In genomic region chr2:188517549-188518255, GRCh38 we compare ENCODE assay signal across 25 cellular contexts.
DNase-seq lines count a peak whose midpoint lies in the region; ATAC-seq and TF ChIP-seq lines count a peak whose summit lies in the region.
"Had no signal": no experiment of that assay in that cellular context is flagged by ENCODE, and none has a peak within 500 bp of the region (broad histone marks: within the 10 kb centered on the region; RNA-seq: fewer than 3 reads in every experiment).

No MANE protein-coding gene starts in this region.

- H3K9me3 ChIP-seq in WERI-Rb-1 (ENCODE audit: severe bottlenecking): no peaks in the 10 kb centered on the region
- no peaks in the 10 kb centered on the region for H3K9me3 ChIP-seq in mesenchymal stem cell (ENCODE audit: control insufficient read depth, low read length)
- H3K9me3 ChIP-seq in sigmoid colon: no peaks in the 10 kb centered on the region
- H3K9me3 ChIP-seq in PC-9 (ENCODE audit: insufficient read depth, low read depth): no peaks in the 10 kb centered on the region
- H3K9me3 ChIP-seq: heart left ventricle, neutrophil, upper lobe of right lung had no signal

- no peak overlapping the region for H3K14ac ChIP-seq in mesenchymal stem cell (ENCODE audit: low read length in 2 of 2)

- intact Hi-C loops in sigmoid colon (cut with DNase I): loop anchor here (10.0 kb wide), 2 partner anchors 933 to 1653 kb away; no protein-coding TSS in a partner anchor
- intact Hi-C loops in PC-9 (cut with micrococcal nuclease; ENCODE audit: unreplicated experiment): no loop called here

- H3K36me3 Mint-ChIP-seq in GM23338 (ENCODE audit: low read depth): peaks cover 15% of the 10 kb centered on the region; the same call in 2 of the 3 replicates
- no peaks in the 10 kb centered on the region for H3K36me3 Mint-ChIP-seq in activated naive CD8-positive, alpha-beta T cell treated with anti-CD3 and anti-CD28 coated beads, Interleukin-2, amount 50 U/mL, for 24 hours (ENCODE audit: low read depth)

- H3K79me2 ChIP-seq in GM23338 (replicated peaks; ENCODE audit: insufficient read depth) (peaks cover 49% of the 10 kb centered on the region), PC-9 (ENCODE audit: low read depth) (no peaks in the 10 kb centered on the region)

- H3K4ac ChIP-seq in mesenchymal stem cell (ENCODE audit: low read depth in 1 of 2, low read length in 2 of 2): no peak overlapping the region

- DNase-seq in GM23338 (ENCODE audit: low spot score) (no peak), WERI-Rb-1 (peak; percentile 17), mesenchymal stem cell (peak; percentile 83), sigmoid colon (no peak), PC-9 (no peak)
- no peak for DNase-seq in activated naive CD8-positive, alpha-beta T cell treated with anti-CD3 and anti-CD28 coated beads, Interleukin-2, amount 50 U/mL, for 24 hours
- DNase-seq: activated B cell treated with CpG ODN at 0.5 μM for 24 hours; activated CD8-positive, alpha-beta T cell treated with anti-CD3 and anti-CD28 coated beads, Interleukin-2, amount 10 ng/mL, durations not matched to agents 7 days and 5 days; activated gamma-delta T cell; Calu3; caudate nucleus; heart left ventricle; KBM-7; NCI-H1436 treated with DMSO at 0.1 percent for 48 hours; NCI-H524; stimulated activated CD4-positive, alpha-beta T cell treated with anti-CD3 and anti-CD28 coated beads, Interleukin-12 subunit alpha, Interleukin-12 subunit beta, amount 100 ng/mL, for 4 hours; stimulated activated naive CD8-positive, alpha-beta T cell treated with anti-CD3 and anti-CD28 coated beads, Interleukin-15, amount 100 ng/mL, for 72 hours; upper lobe of right lung had no signal

- no peak overlapping the region for H3K4me3 ChIP-seq in GM23338
- H3K4me3 ChIP-seq in WERI-Rb-1 (ENCODE audit: low read depth, low read length): peak overlapping the region; percentile 14; the same call in 1 of the 2 replicates
- H3K4me3 ChIP-seq in mesenchymal stem cell (ENCODE audit: insufficient read depth in 1 of 2, low read depth in 1 of 2, low read length in 2 of 2): no peak overlapping the region
- H3K4me3 ChIP-seq in sigmoid colon: no peak overlapping the region
- no peak overlapping the region for H3K4me3 ChIP-seq in PC-9
- H3K4me3 ChIP-seq: heart left ventricle, upper lobe of right lung had no signal

- H3K4me1 Mint-ChIP-seq in GM23338: peaks cover 31% of the 10 kb centered on the region
- no peaks in the 10 kb centered on the region for H3K4me1 Mint-ChIP-seq in activated naive CD8-positive, alpha-beta T cell treated with anti-CD3 and anti-CD28 coated beads, Interleukin-2, amount 50 U/mL, for 24 hours
- H3K4me1 Mint-ChIP-seq: activated B cell treated with CpG ODN at 0.5 μM for 24 hours; stimulated activated naive CD8-positive, alpha-beta T cell treated with anti-CD3 and anti-CD28 coated beads, Interleukin-15, amount 100 ng/mL, for 72 hours had no signal

- H3K4me2 ChIP-seq in GM23338 (no peak overlapping the region), mesenchymal stem cell (ENCODE audit: low read length, poor library complexity, severe bottlenecking) (no peak overlapping the region), PC-9 (no peak overlapping the region)

- ATAC-seq in GM23338 (no peak), GM19324 (IDR thresholded peaks at IDR 0.05; ENCODE audit: low FRiP score, unreplicated experiment) (no peak)
- no peak for ATAC-seq in activated naive CD8-positive, alpha-beta T cell treated with anti-CD3 and anti-CD28 coated beads, Interleukin-2, amount 50 U/mL, for 24 hours
- ATAC-seq in activated CD4-positive, CD25-positive, alpha-beta regulatory T cell treated with anti-CD3 and anti-CD28 coated beads, Interleukin-2, amount 50 U/mL, for 24 hours: no peak
- ATAC-seq: activated CD8-positive, alpha-beta T cell treated with anti-CD3 and anti-CD28 coated beads, Interleukin-2, amount 10 ng/mL, durations not matched to agents 7 days and 5 days; heart left ventricle; left lobe of liver; stimulated activated naive CD8-positive, alpha-beta T cell treated with anti-CD3 and anti-CD28 coated beads, Interleukin-15, amount 100 ng/mL, for 72 hours; upper lobe of right lung had no signal

- TF ChIP-seq CTCF in GM23338 (conservative IDR thresholded peaks at IDR 0.05; ENCODE audit: low read depth in 2 of 2): no peak
- TF ChIP-seq CTCF in WERI-Rb-1 (IDR thresholded peaks at IDR 0.05; ENCODE audit: low read depth, low read length): no peak
- no peak for TF ChIP-seq CTCF in sigmoid colon (IDR thresholded peaks at IDR 0.05)
- no peak for TF ChIP-seq CTCF in PC-9 (conservative IDR thresholded peaks at IDR 0.05)

- no peaks in the 10 kb centered on the region for H3K27me3 ChIP-seq in GM23338 (ENCODE audit: insufficient read depth)
- H3K27me3 ChIP-seq in WERI-Rb-1 (ENCODE audit: insufficient read depth, low read depth, severe bottlenecking): no peaks in the 10 kb centered on the region
- no peaks in the 10 kb centered on the region for H3K27me3 ChIP-seq in mesenchymal stem cell (ENCODE audit: control insufficient read depth in 1 of 2, insufficient read depth in 1 of 2, low read length in 2 of 2)
- H3K27me3 ChIP-seq in sigmoid colon: no peaks in the 10 kb centered on the region
- no peaks in the 10 kb centered on the region for H3K27me3 ChIP-seq in PC-9 (ENCODE audit: insufficient read depth, low read depth)
- H3K27me3 ChIP-seq: heart left ventricle, neutrophil, upper lobe of right lung had no signal

- CTCF ChIA-PET in PC-9 (lab: Charles Lee): no interaction called here

- no peak overlapping the region for H2BK5ac ChIP-seq in mesenchymal stem cell (ENCODE audit: low read depth, low read length, poor library complexity, severe bottlenecking)

- H4K20me1 ChIP-seq in GM23338 (replicated peaks; ENCODE audit: insufficient read depth): no peaks in the 10 kb centered on the region
- H4K20me1 ChIP-seq in PC-9 (ENCODE audit: insufficient read depth): no peaks in the 10 kb centered on the region

- H3K36me3 ChIP-seq in GM23338 (ENCODE audit: insufficient read depth) (no peaks in the 10 kb centered on the region), WERI-Rb-1 (no peaks in the 10 kb centered on the region), mesenchymal stem cell (ENCODE audit: control insufficient read depth in 1 of 2, insufficient read depth in 2 of 2, low read depth in 1 of 2, low read length in 2 of 2) (no peaks in the 10 kb centered on the region), sigmoid colon (no peaks in the 10 kb centered on the region), PC-9 (ENCODE audit: low read depth) (no peaks in the 10 kb centered on the region)
- H3K36me3 ChIP-seq: heart left ventricle, neutrophil, upper lobe of right lung had no signal

- peak overlapping the region; percentile 50 for H4K91ac ChIP-seq in mesenchymal stem cell (ENCODE audit: low read length)

- no peak overlapping the region for H3K4me3 Mint-ChIP-seq in GM23338
- H3K4me3 Mint-ChIP-seq in activated naive CD8-positive, alpha-beta T cell treated with anti-CD3 and anti-CD28 coated beads, Interleukin-2, amount 50 U/mL, for 24 hours: no peak overlapping the region
- H3K4me3 Mint-ChIP-seq: activated B cell treated with CpG ODN at 0.5 μM for 24 hours; activated CD8-positive, alpha-beta T cell treated with anti-CD3 and anti-CD28 coated beads, Interleukin-2, amount 10 ng/mL, durations not matched to agents 7 days and 5 days; dendritic cell treated with granulocyte-macrophage colony-stimulating factor and Interleukin-4, amounts not matched to agents 40 ng/mL and 50 ng/mL, for 4 days; stimulated activated naive CD8-positive, alpha-beta T cell treated with anti-CD3 and anti-CD28 coated beads, Interleukin-15, amount 100 ng/mL, for 72 hours; T-helper 2 cell treated with Interferon-gamma antibody and Interleukin-4, amounts not matched to agents 5 μg/mL and 100 μg/mL, for 36 hours had no signal

- H3K18ac ChIP-seq in mesenchymal stem cell (ENCODE audit: low read depth in 1 of 2, low read length in 2 of 2): peak overlapping the region in 1 of 2 experiments; percentile 94

- H3K27ac ChIP-seq in GM23338 (ENCODE audit: low read depth): peak overlapping the region; percentile 33; the same call in 1 of the 2 replicates
- no peak overlapping the region for H3K27ac ChIP-seq in WERI-Rb-1
- no peak overlapping the region for H3K27ac ChIP-seq in mesenchymal stem cell (ENCODE audit: low read length, poor library complexity, severe bottlenecking)
- peak overlapping the region in 3 of 4 donors; percentile 27 to 51 (median 46) for H3K27ac ChIP-seq in sigmoid colon
- H3K27ac ChIP-seq in PC-9: no peak overlapping the region
- H3K27ac ChIP-seq: C4-2B, heart left ventricle, neutrophil, upper lobe of right lung had no signal

- peaks cover 6% of the 10 kb centered on the region for H3K27me3 Mint-ChIP-seq in GM23338 (ENCODE audit: insufficient read depth, low read depth, poor library complexity)
- H3K27me3 Mint-ChIP-seq in activated naive CD8-positive, alpha-beta T cell treated with anti-CD3 and anti-CD28 coated beads, Interleukin-2, amount 50 U/mL, for 24 hours: peaks cover 2% of the 10 kb centered on the region
- H3K27me3 Mint-ChIP-seq: activated B cell treated with CpG ODN at 0.5 μM for 24 hours; dendritic cell treated with granulocyte-macrophage colony-stimulating factor and Interleukin-4, amounts not matched to agents 40 ng/mL and 50 ng/mL, for 4 days; stimulated activated naive CD8-positive, alpha-beta T cell treated with anti-CD3 and anti-CD28 coated beads, Interleukin-15, amount 100 ng/mL, for 72 hours had no signal

- H3F3A ChIP-seq in GM23338 (replicated peaks; ENCODE audit: low read depth) (no peaks in the 10 kb centered on the region), PC-9 (ENCODE audit: insufficient read depth, low read depth) (no peaks in the 10 kb centered on the region)

- H3K79me1 ChIP-seq in mesenchymal stem cell (replicated peaks; ENCODE audit: low read length, poor library complexity, severe bottlenecking): peaks cover 20% of the 10 kb centered on the region

- no peak overlapping the region for H2AFZ ChIP-seq in GM23338
- no peak overlapping the region for H2AFZ ChIP-seq in mesenchymal stem cell (ENCODE audit: low read depth, low read length)
- H2AFZ ChIP-seq in PC-9: no peak overlapping the region

- no peak for TF ChIP-seq EP300 in sigmoid colon (IDR thresholded peaks at IDR 0.05)

- H2BK15ac ChIP-seq in mesenchymal stem cell (ENCODE audit: low read depth, poor library complexity, severe bottlenecking): no peak overlapping the region

- H3K9ac ChIP-seq in mesenchymal stem cell (ENCODE audit: low read length): no peak overlapping the region

- no peak for TF ChIP-seq POLR2A in sigmoid colon (IDR thresholded peaks at IDR 0.05)

- peak overlapping the region; percentile 49 for H2BK120ac ChIP-seq in mesenchymal stem cell (ENCODE audit: low read depth, low read length)

- 22% methylated on average over 7 of the region's 7 CpGs for WGBS in mesenchymal stem cell
- 79% methylated on average over 7 of the region's 7 CpGs for WGBS in sigmoid colon, 2 donors

- H3K4me1 ChIP-seq in GM23338 (ENCODE audit: insufficient read depth) (peaks cover 23% of the 10 kb centered on the region), mesenchymal stem cell (ENCODE audit: control insufficient read depth, insufficient read depth, low read depth, low read length) (peaks cover 1% of the 10 kb centered on the region), sigmoid colon (peaks cover 0 to 24% (median 15%) of the 10 kb centered on the region in 4 donors), PC-9 (replicated peaks; ENCODE audit: insufficient read depth) (no peaks in the 10 kb centered on the region)
- H3K4me1 ChIP-seq: upper lobe of right lung had no signal

- H3K9me3 Mint-ChIP-seq in GM23338: no peaks in the 10 kb centered on the region; the same call in 2 of the 3 replicates
- H3K9me3 Mint-ChIP-seq in activated naive CD8-positive, alpha-beta T cell treated with anti-CD3 and anti-CD28 coated beads, Interleukin-2, amount 50 U/mL, for 24 hours: no peaks in the 10 kb centered on the region
- H3K9me3 Mint-ChIP-seq: activated B cell treated with CpG ODN at 0.5 μM for 24 hours; dendritic cell treated with granulocyte-macrophage colony-stimulating factor and Interleukin-4, amounts not matched to agents 40 ng/mL and 50 ng/mL, for 4 days; stimulated activated naive CD8-positive, alpha-beta T cell treated with anti-CD3 and anti-CD28 coated beads, Interleukin-15, amount 100 ng/mL, for 72 hours; T-helper 2 cell treated with Interferon-gamma antibody and Interleukin-4, amounts not matched to agents 5 μg/mL and 100 μg/mL, for 36 hours had no signal

- H3K27ac Mint-ChIP-seq in GM23338: peak overlapping the region; percentile 81; the same call in 1 of the 2 replicates
- H3K27ac Mint-ChIP-seq in activated naive CD8-positive, alpha-beta T cell treated with anti-CD3 and anti-CD28 coated beads, Interleukin-2, amount 50 U/mL, for 24 hours: no peak overlapping the region
- H3K27ac Mint-ChIP-seq: activated B cell treated with CpG ODN at 0.5 μM for 24 hours; activated CD8-positive, alpha-beta T cell treated with anti-CD3 and anti-CD28 coated beads, Interleukin-2, amount 10 ng/mL, durations not matched to agents 7 days and 5 days; dendritic cell treated with granulocyte-macrophage colony-stimulating factor and Interleukin-4, amounts not matched to agents 40 ng/mL and 50 ng/mL, for 4 days; stimulated activated naive CD8-positive, alpha-beta T cell treated with anti-CD3 and anti-CD28 coated beads, Interleukin-15, amount 100 ng/mL, for 72 hours; T-helper 2 cell treated with Interferon-gamma antibody and Interleukin-4, amounts not matched to agents 5 μg/mL and 100 μg/mL, for 36 hours had no signal

- H2AK5ac ChIP-seq in mesenchymal stem cell (ENCODE audit: low read length, severe bottlenecking): no peak overlapping the region

- no peak overlapping the region for H3K23ac ChIP-seq in mesenchymal stem cell (ENCODE audit: low read length in 2 of 2)

- BruUV-seq in PC-9 (replicated peaks; lab: Mats Ljungman, UMichigan): no TSS peak

- peak overlapping the region; percentile 15 to 84 for H2BK12ac ChIP-seq in mesenchymal stem cell (ENCODE audit: low read length in 2 of 2)

- POLR2A ChIA-PET in PC-9 (lab: Charles Lee; ENCODE audit: unreplicated experiment): no interaction called here

- H4K8ac ChIP-seq in mesenchymal stem cell (ENCODE audit: low read length): no peak overlapping the region

- H3K9me2 ChIP-seq in GM23338 (ENCODE audit: insufficient read depth) (no peaks in the 10 kb centered on the region), PC-9 (ENCODE audit: insufficient read depth) (no peaks in the 10 kb centered on the region)

Comparison
In these comparisons a context has a peak if more than half of its experiments do, and no peak if none do; other contexts are left out.
1. DNase-seq: peak in WERI-Rb-1 (single experiment) and mesenchymal stem cell (single experiment); none in GM23338 (single experiment), sigmoid colon (single experiment), PC-9 (0 of 2) and activated naive CD8-positive, alpha-beta T cell treated with anti-CD3 and anti-CD28 coated beads, Interleukin-2, amount 50 U/mL, for 24 hours (single experiment).
2. H3K27ac ChIP-seq: peak in GM23338 (single experiment) and sigmoid colon (3 of 4); none in WERI-Rb-1 (single experiment), mesenchymal stem cell (single experiment) and PC-9 (single experiment).